Comparison of ENCODE assay signal across 17 cellular contexts in genomic region chr12:22310276-22310675, GRCh38. TPM values are rescaled to one million over a fixed set of nuclear protein-coding genes. Genes with fewer than 3 reads are reported as not detected.
DNase-seq lines count a peak whose midpoint lies in the region; ATAC-seq and TF ChIP-seq lines count a peak whose summit lies in the region.
"Had no signal": no experiment of that assay in that cellular context is flagged by ENCODE, and none has a peak within 500 bp of the region (broad histone marks: within the 10 kb centered on the region; RNA-seq: fewer than 3 reads in every experiment).

No MANE protein-coding gene starts in this region.

- peaks cover 6% of the 10 kb centered on the region for H3K27me3 ChIP-seq in left ventricle myocardium inferior (ENCODE audit: low read depth)
- peaks cover 4% of the 10 kb centered on the region; the same call in 1 of the 2 replicates for H3K27me3 ChIP-seq in BE2C

- TF ChIP-seq CTCF in left ventricle myocardium inferior (IDR thresholded peaks at IDR 0.05; ENCODE audit: borderline replicate concordance): no peak
- TF ChIP-seq CTCF in brain (conservative IDR thresholded peaks at IDR 0.05): no peak
- TF ChIP-seq CTCF in GM10266 (IDR thresholded peaks at IDR 0.05; ENCODE audit: control insufficient read depth, insufficient read depth, low read depth, missing control alignments): no peak
- no peak for TF ChIP-seq CTCF in BE2C (IDR thresholded peaks at IDR 0.05; ENCODE audit: low read depth, low read length)

- H3K9me3 ChIP-seq in left ventricle myocardium inferior (replicated peaks) (no peaks in the 10 kb centered on the region), BE2C (no peaks in the 10 kb centered on the region)
- H3K9me3 ChIP-seq: Caco-2, HAP-1 had no signal

- H3K27me3 Mint-ChIP-seq in brain: no peaks in the 10 kb centered on the region

- intact Hi-C loops in left ventricle myocardium inferior (cut with micrococcal nuclease): no loop called here
- intact Hi-C loops in cardiac septum (cut with DNase I): loop anchor here (5.0 kb wide), 1 partner anchor 33 kb away; no protein-coding TSS in a partner anchor

- peaks cover 47% of the 10 kb centered on the region for H3K36me3 Mint-ChIP-seq in brain
- H3K36me3 Mint-ChIP-seq: IgD-negative memory B cell had no signal

- H3K4me1 ChIP-seq in left ventricle myocardium inferior (no peaks in the 10 kb centered on the region), BE2C (no peaks in the 10 kb centered on the region)
- H3K4me1 ChIP-seq: Caco-2, HAP-1 had no signal

- no peak for ATAC-seq in GM18502 (IDR thresholded peaks at IDR 0.05; ENCODE audit: poor library complexity, unreplicated experiment)
- ATAC-seq: HepG2 had no signal

- H3K4me3 Mint-ChIP-seq in brain: peak overlapping the region in 2 of 5 experiments; percentile 5 to 26
- H3K4me3 Mint-ChIP-seq: CD4-positive, alpha-beta T cell; IgD-negative memory B cell had no signal

- DNase-seq in left ventricle myocardium inferior (no peak), cardiac septum (ENCODE audit: low spot score) (no peak), medulla oblongata (ENCODE audit: extremely low spot score) (peak; percentile 20), GM10266 (ENCODE audit: extremely low spot score) (no peak), BE2C (no peak)
- DNase-seq: ACHN; Caco-2; CD4-positive, alpha-beta T cell; GDM1; GM23248 had no signal

- H3K27ac ChIP-seq in left ventricle myocardium inferior (replicated peaks): peak overlapping the region; percentile 64
- H3K27ac ChIP-seq: C4-2B, GM23248 had no signal

- H3K4me3 ChIP-seq in left ventricle myocardium inferior (no peak overlapping the region), BE2C (ENCODE audit: low read depth, low read length) (no peak overlapping the region)
- H3K4me3 ChIP-seq: GM23248, HAP-1 had no signal

- no peaks in the 10 kb centered on the region for H3K36me3 ChIP-seq in left ventricle myocardium inferior
- no peaks in the 10 kb centered on the region for H3K36me3 ChIP-seq in BE2C
- H3K36me3 ChIP-seq: HAP-1 had no signal

- peak overlapping the region in 4 of 5 experiments; percentile 58 to 85 (median 76) for H3K27ac Mint-ChIP-seq in brain
- H3K27ac Mint-ChIP-seq: CD4-positive, alpha-beta T cell had no signal

- H3K4me1 Mint-ChIP-seq in brain: peaks cover 60% of the 10 kb centered on the region
- H3K4me1 Mint-ChIP-seq: IgD-negative memory B cell had no signal

- H3K9me3 Mint-ChIP-seq in brain: peaks cover 5 to 27% (median 18%) of the 10 kb centered on the region in 5 experiments
- H3K9me3 Mint-ChIP-seq: CD4-positive, alpha-beta T cell had no signal

RNA-seq across cellular contexts. Expression of gene ST8SIA1, which starts 24.2 kb away (rescaled TPM):
- 2.1 TPM for total RNA-seq in left ventricle myocardium inferior
- total RNA-seq in cardiac septum: 1.5 TPM
- 1.6 TPM for polyA plus RNA-seq in brain (ENCODE audit: insufficient read depth, low read depth, low replicate concordance)
- 0.86 TPM for polyA plus RNA-seq in BE2C (2012; ENCODE audit: insufficient read depth, insufficient read length, low read depth)
- total RNA-seq: Caco-2, GM23248, HepG2 had no signal
- polyA plus RNA-seq: BJ, HepG2, IgD-negative memory B cell had no signal
